10 cellular contexts compared by ENCODE assay signal in the genomic region with DNA sequence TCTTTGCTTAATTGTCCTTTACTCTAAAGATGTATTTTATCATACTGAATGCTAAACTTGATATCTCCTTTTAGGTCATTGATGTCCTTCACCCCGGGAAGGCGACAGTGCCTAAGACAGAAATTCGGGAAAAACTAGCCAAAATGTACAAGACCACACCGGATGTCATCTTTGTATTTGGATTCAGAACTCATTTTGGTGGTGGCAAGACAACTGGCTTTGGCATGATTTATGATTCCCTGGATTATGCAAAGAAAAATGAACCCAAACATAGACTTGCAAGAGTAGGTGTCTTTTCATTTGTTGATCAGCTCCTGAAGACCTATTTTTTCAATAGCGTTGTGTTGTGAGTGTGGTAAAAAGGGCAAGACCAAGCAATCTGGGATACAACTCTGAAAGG. TPM values are rescaled to one million over a fixed set of nuclear protein-coding genes. Genes with fewer than 3 reads are reported as not detected.
DNase-seq lines count a peak whose midpoint lies in the region; TF ChIP-seq lines count a peak whose summit lies in the region.
"Had no signal": no experiment of that assay in that cellular context is flagged by ENCODE, and none has a peak within 500 bp of the region (broad histone marks: within the 10 kb centered on the region; RNA-seq: fewer than 3 reads in every experiment).

No MANE protein-coding gene starts in this region.

- H3K4me3 Mint-ChIP-seq in activated naive CD8-positive, alpha-beta T cell treated with anti-CD3 and anti-CD28 coated beads for 36 hours, result peak overlapping the region; percentile 86

- no peak for DNase-seq in AG04450 (ENCODE audit: low read depth, low spot score)
- DNase-seq in HEK293T (ENCODE audit: extremely low spot score), result no peak
- no peak for DNase-seq in activated naive CD8-positive, alpha-beta T cell treated with anti-CD3 and anti-CD28 coated beads for 36 hours
- DNase-seq in mesenchymal stem cell, result no peak
- no peak for DNase-seq in NCI-H524 treated with DMSO at 0.1 percent for 48 hours (lab: John Stamatoyannopoulos, UW)
- no peak for DNase-seq in NCI-H510A (lab: John Stamatoyannopoulos, UW)
- DNase-seq in AML-193 (lab: John Stamatoyannopoulos, UW), result no peak
- no peak for DNase-seq in NCI-H345 (lab: John Stamatoyannopoulos, UW)
- DNase-seq: NCI-H146, upper lobe of left lung had no signal

- peaks cover 3% of the 10 kb centered on the region for H3K79me1 ChIP-seq in mesenchymal stem cell (replicated peaks; ENCODE audit: low read length, poor library complexity, severe bottlenecking)

- no peaks in the 10 kb centered on the region; the same call in 1 of the 2 replicates for H3K9me3 ChIP-seq in AG04450 (ENCODE audit: control insufficient read depth, insufficient read depth, low read length)
- H3K9me3 ChIP-seq in mesenchymal stem cell (ENCODE audit: control insufficient read depth, low read length), result no peaks in the 10 kb centered on the region
- H3K9me3 ChIP-seq: upper lobe of left lung had no signal

- H2AFZ ChIP-seq in mesenchymal stem cell (ENCODE audit: low read depth, low read length), result no peak overlapping the region

- H3K27me3 Mint-ChIP-seq in activated naive CD8-positive, alpha-beta T cell treated with anti-CD3 and anti-CD28 coated beads for 36 hours, result no peaks in the 10 kb centered on the region

- H3K9me3 Mint-ChIP-seq in activated naive CD8-positive, alpha-beta T cell treated with anti-CD3 and anti-CD28 coated beads for 36 hours, result no peaks in the 10 kb centered on the region

- no peak overlapping the region for H4K91ac ChIP-seq in mesenchymal stem cell (ENCODE audit: low read length)

- no peak overlapping the region for H2BK120ac ChIP-seq in mesenchymal stem cell (ENCODE audit: low read depth, low read length)

- CTCF ChIA-PET in AG04450 (lab: Charles Lee) (interaction anchor here (0.8 to 1.5 kb wide), 2 partner anchors 11 to 12 kb away, joined by 7 to 10 read pairs; no protein-coding TSS in a partner anchor), HEK293T (lab: Yijun Ruan, JAX) (no interaction called here)

- H3K9ac ChIP-seq in mesenchymal stem cell (ENCODE audit: low read length), result peak overlapping the region; percentile 96

- no peak overlapping the region for H2BK15ac ChIP-seq in mesenchymal stem cell (ENCODE audit: low read depth, poor library complexity, severe bottlenecking)

- no peak overlapping the region for H3K4me2 ChIP-seq in mesenchymal stem cell (ENCODE audit: low read length, poor library complexity, severe bottlenecking)

- peak overlapping the region; percentile 98 for H3K27ac Mint-ChIP-seq in activated naive CD8-positive, alpha-beta T cell treated with anti-CD3 and anti-CD28 coated beads for 36 hours

- H3K36me3 ChIP-seq in mesenchymal stem cell (ENCODE audit: control insufficient read depth in 1 of 2, insufficient read depth in 2 of 2, low read depth in 1 of 2, low read length in 2 of 2), result peaks cover 22 to 56% of the 10 kb centered on the region in 2 experiments

- H3K4me1 Mint-ChIP-seq in activated naive CD8-positive, alpha-beta T cell treated with anti-CD3 and anti-CD28 coated beads for 36 hours, result peaks cover 45% of the 10 kb centered on the region

- H3K27me3 ChIP-seq in AG04450 (ENCODE audit: control insufficient read depth, insufficient read depth, low read length) (no peaks in the 10 kb centered on the region), mesenchymal stem cell (ENCODE audit: control insufficient read depth in 1 of 2, insufficient read depth in 1 of 2, low read length in 2 of 2) (no peaks in the 10 kb centered on the region)
- H3K27me3 ChIP-seq: upper lobe of left lung had no signal

- POLR2A ChIA-PET in AG04450 (lab: Yijun Ruan, JAX), result no interaction called here
- POLR2A ChIA-PET in HEK293T (lab: Yijun Ruan, JAX), result interaction anchor here (1.1 kb wide), 1 partner anchor 12 kb away, joined by 4 read pairs; no protein-coding TSS in a partner anchor

- no peak overlapping the region for H2BK5ac ChIP-seq in mesenchymal stem cell (ENCODE audit: low read depth, low read length, poor library complexity, severe bottlenecking)

- no peak overlapping the region for H4K8ac ChIP-seq in mesenchymal stem cell (ENCODE audit: low read length)

- H3K18ac ChIP-seq in mesenchymal stem cell (ENCODE audit: low read depth in 1 of 2, low read length in 2 of 2), result no peak overlapping the region

- H3K27ac ChIP-seq in AG04450 (ENCODE audit: low read depth, low read length) (no peak overlapping the region), mesenchymal stem cell (ENCODE audit: low read length, poor library complexity, severe bottlenecking) (no peak overlapping the region)

- H3K36me3 Mint-ChIP-seq in activated naive CD8-positive, alpha-beta T cell treated with anti-CD3 and anti-CD28 coated beads for 36 hours, result peaks cover 57% of the 10 kb centered on the region

- H3K14ac ChIP-seq in mesenchymal stem cell (ENCODE audit: low read length in 2 of 2), result no peak overlapping the region

- TF ChIP-seq CTCF in AG04450 (IDR thresholded peaks at IDR 0.05; ENCODE audit: low read depth, low read length), result no peak

- H2BK12ac ChIP-seq in mesenchymal stem cell (ENCODE audit: low read length in 2 of 2), result no peak overlapping the region

- H3K4me1 ChIP-seq in mesenchymal stem cell (ENCODE audit: control insufficient read depth, insufficient read depth, low read depth, low read length), result peaks cover 9% of the 10 kb centered on the region

- H3K4me3 ChIP-seq in AG04450 (ENCODE audit: low read depth, low read length), result peak overlapping the region; percentile 99
- H3K4me3 ChIP-seq in mesenchymal stem cell (ENCODE audit: insufficient read depth in 1 of 2, low read depth in 1 of 2, low read length in 2 of 2), result peak overlapping the region in 1 of 2 experiments; percentile 91

- H3K23ac ChIP-seq in mesenchymal stem cell (ENCODE audit: low read length in 2 of 2), result no peak overlapping the region

- no peak overlapping the region for H2AK5ac ChIP-seq in mesenchymal stem cell (ENCODE audit: low read length, severe bottlenecking)

- no peak overlapping the region for H3K4ac ChIP-seq in mesenchymal stem cell (ENCODE audit: low read depth in 1 of 2, low read length in 2 of 2)

- 97% methylated on average over 5 of the region's 5 CpGs for WGBS in mesenchymal stem cell

TF ChIP-seq in HEK293T, 16 proteins besides CTCF, POLR2A, EP300 and RAD21:
- TF ChIP-seq, protein P1, sequence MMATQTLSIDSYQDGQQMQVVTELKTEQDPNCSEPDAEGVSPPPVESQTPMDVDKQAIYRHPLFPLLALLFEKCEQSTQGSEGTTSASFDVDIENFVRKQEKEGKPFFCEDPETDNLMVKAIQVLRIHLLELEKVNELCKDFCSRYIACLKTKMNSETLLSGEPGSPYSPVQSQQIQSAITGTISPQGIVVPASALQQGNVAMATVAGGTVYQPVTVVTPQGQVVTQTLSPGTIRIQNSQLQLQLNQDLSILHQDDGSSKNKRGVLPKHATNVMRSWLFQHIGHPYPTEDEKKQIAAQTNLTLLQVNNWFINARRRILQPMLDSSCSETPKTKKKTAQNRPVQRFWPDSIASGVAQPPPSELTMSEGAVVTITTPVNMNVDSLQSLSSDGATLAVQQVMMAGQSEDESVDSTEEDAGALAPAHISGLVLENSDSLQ (IDR thresholded peaks at IDR 0.05), result peak; percentile 57
- TF ChIP-seq L3MBTL2 (conservative IDR thresholded peaks at IDR 0.05) (no peak), FOXM1 (IDR thresholded peaks at IDR 0.05; ENCODE audit: borderline replicate concordance) (no peak), FOXK2 (IDR thresholded peaks at IDR 0.05) (no peak)

RNA-seq across cellular contexts. Expression of a gene that starts 1.8 kb away (rescaled TPM):
- 3,086 and 3,777 TPM in 2 replicates for polyA plus RNA-seq in AG04450 (2011; rRNA removed)
- polyA minus RNA-seq in AG04450 (2011; rRNA and poly(A)+ RNA removed), result 561 and 714 TPM in 2 replicates
- 1,000 to 10,000 TPM; 2,309 to 2,336 TPM for total RNA-seq in activated naive CD8-positive, alpha-beta T cell treated with anti-CD3 and anti-CD28 coated beads for 36 hours
- polyA plus RNA-seq in mesenchymal stem cell (2013, experiment 1 of 2), result 3,857 TPM
- 3,991 TPM for polyA plus RNA-seq in mesenchymal stem cell (2013, experiment 2 of 2)

RNA-seq across cellular contexts. Expression of a gene that starts 6.1 kb away (rescaled TPM):
- polyA plus RNA-seq in AG04450 (2011; rRNA removed), result 15.9 and 16.3 TPM in 2 replicates
- polyA minus RNA-seq in AG04450 (2011; rRNA and poly(A)+ RNA removed), result 43.0 and 49.7 TPM in 2 replicates
- total RNA-seq in activated naive CD8-positive, alpha-beta T cell treated with anti-CD3 and anti-CD28 coated beads for 36 hours, result 10 to 100 TPM; 25.2 to 26.7 TPM
- 8.4 TPM for polyA plus RNA-seq in mesenchymal stem cell (2013, experiment 1 of 2)
- polyA plus RNA-seq in mesenchymal stem cell (2013, experiment 2 of 2), result 8.7 TPM
